10 cellular contexts compared by ENCODE assay signal in the genomic region with DNA sequence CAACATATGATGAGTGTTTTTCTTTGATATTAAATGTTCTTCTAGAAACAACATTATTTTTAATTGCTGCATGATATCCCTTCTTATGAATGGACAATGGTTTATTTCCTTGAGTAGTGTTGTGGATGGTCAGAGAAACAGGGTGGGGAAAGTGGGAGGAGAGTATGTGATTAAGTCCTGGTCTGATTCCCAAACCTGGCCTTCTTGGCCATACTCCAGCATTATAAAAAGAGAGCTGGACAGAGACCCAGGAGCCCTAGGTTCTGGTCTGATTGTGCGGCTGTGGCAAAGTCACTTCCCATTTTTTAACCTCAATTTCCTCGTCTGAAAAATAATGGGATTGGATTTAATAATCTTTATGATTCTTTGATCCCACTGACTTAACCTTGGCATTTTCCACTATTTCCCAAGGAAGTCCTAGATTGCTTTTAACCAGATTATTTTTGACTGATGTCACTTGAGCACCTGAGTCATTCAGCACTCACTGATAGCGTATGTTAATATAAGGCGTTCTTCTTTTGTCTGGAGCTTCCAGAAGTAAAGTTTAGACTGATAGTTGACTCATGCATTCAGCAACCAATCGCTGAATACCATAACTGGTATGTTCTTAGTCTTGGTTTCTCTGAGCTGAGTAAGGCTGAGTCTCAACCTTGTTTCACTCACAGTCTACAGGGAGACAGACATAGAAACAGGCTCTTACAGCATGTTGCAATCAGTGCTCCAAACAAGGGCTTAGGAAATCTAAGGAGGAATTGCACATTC. TPM values are rescaled to one million over a fixed set of nuclear protein-coding genes. Genes with fewer than 3 reads are reported as not detected.
A peak's percentile ranks its signal among the peaks of the same experiment; 100 is the strongest.
DNase-seq lines count a peak whose midpoint lies in the region; ATAC-seq and TF ChIP-seq lines count a peak whose summit lies in the region.
"Had no signal": no experiment of that assay in that cellular context is flagged by ENCODE, and none has a peak within 500 bp of the region (broad histone marks: within the 10 kb centered on the region; RNA-seq: fewer than 3 reads in every experiment).

No MANE protein-coding gene starts in this region.

- H3K4me3 Mint-ChIP-seq in HFFc6 (peak overlapping the region; percentile 55), CD14-positive monocyte (no peak overlapping the region)

- 63% methylated on average over 5 of the region's 5 CpGs for WGBS in right cardiac atrium
- WGBS in suprapubic skin = 38% methylated on average over 5 of the region's 5 CpGs

- H3K9me3 ChIP-seq in right cardiac atrium (ENCODE audit: control insufficient read depth, low read length) (peaks cover 4% of the 10 kb centered on the region), suprapubic skin (no peaks in the 10 kb centered on the region)

- H3K36me3 Mint-ChIP-seq in HFFc6 (ENCODE audit: low read depth) (peaks cover 44% of the 10 kb centered on the region), CD14-positive monocyte (no peaks in the 10 kb centered on the region)

- H3K27ac Mint-ChIP-seq in HFFc6 (peak overlapping the region; percentile 91), CD14-positive monocyte (no peak overlapping the region)

- intact Hi-C loops in right cardiac atrium (cut with DNase I) (no loop called here), CD14-positive monocyte (cut with micrococcal nuclease) (no loop called here)

- no peaks in the 10 kb centered on the region for H3K27me3 ChIP-seq in right cardiac atrium (ENCODE audit: control insufficient read depth, insufficient read depth)
- H3K27me3 ChIP-seq in suprapubic skin = no peaks in the 10 kb centered on the region

- H3K27me3 Mint-ChIP-seq in HFFc6 (ENCODE audit: insufficient read depth) = no peaks in the 10 kb centered on the region
- H3K27me3 Mint-ChIP-seq in CD14-positive monocyte (ENCODE audit: low read depth in 3 of 3) = peaks cover 10 to 34% (median 18%) of the 10 kb centered on the region in 3 donors

- ATAC-seq in right cardiac atrium (peak; percentile 84 to 97), HG03521 (IDR thresholded peaks at IDR 0.05; ENCODE audit: unreplicated experiment) (no peak)

- no peak for TF ChIP-seq POLR2A in suprapubic skin (IDR thresholded peaks at IDR 0.05)

- TF ChIP-seq CTCF in HFFc6 (IDR thresholded peaks at IDR 0.05) (no peak), suprapubic skin (IDR thresholded peaks at IDR 0.05) (no peak), CD14-positive monocyte (IDR thresholded peaks at IDR 0.05) (no peak)

- H3K27ac ChIP-seq in right cardiac atrium (ENCODE audit: low read length) (no peak overlapping the region), suprapubic skin (peak overlapping the region; percentile 2)
- H3K27ac ChIP-seq: VCaP had no signal

- H3K9me3 Mint-ChIP-seq in HFFc6 (no peaks in the 10 kb centered on the region), CD14-positive monocyte (peaks cover 0 to under 1% (median 0%) of the 10 kb centered on the region in 7 donors)

- H3K36me3 ChIP-seq in suprapubic skin = peaks cover 11% of the 10 kb centered on the region

- no peak for TF ChIP-seq EP300 in suprapubic skin (IDR thresholded peaks at IDR 0.05)

- H3K4me1 Mint-ChIP-seq in HFFc6 (ENCODE audit: low read depth) (peaks cover 76% of the 10 kb centered on the region), CD14-positive monocyte (no peaks in the 10 kb centered on the region)

- DNase-seq in HFFc6 = peak; percentile 99
- peak; percentile 90 for DNase-seq in amniotic stem cell (lab: John Stamatoyannopoulos, UW)
- no peak for DNase-seq in right cardiac atrium
- no peak for DNase-seq in suprapubic skin (ENCODE audit: low spot score in 2 of 2)
- DNase-seq in CD14-positive monocyte (ENCODE audit: low spot score) = no peak
- DNase-seq in SIG-M5 (lab: John Stamatoyannopoulos, UW) = no peak
- DNase-seq: central memory CD4-positive, alpha-beta T cell; NCI-H2227 treated with DMSO at 0.1 percent for 48 hours had no signal

- no peaks in the 10 kb centered on the region for H3K4me1 ChIP-seq in right cardiac atrium (ENCODE audit: control insufficient read depth, insufficient read depth, low read length)
- peaks cover 22% of the 10 kb centered on the region for H3K4me1 ChIP-seq in suprapubic skin

- H3K4me3 ChIP-seq in right cardiac atrium (ENCODE audit: low read length) (no peak overlapping the region), suprapubic skin (no peak overlapping the region)

RNA-seq across cellular contexts. Expression of a gene that starts 26.2 kb away (rescaled TPM):
- total RNA-seq in HFFc6 (2021; fragmentation: NEBNext Ultra II Directional; extraction: Animal tissue kit (Norgen Biotek cat#: 25700)) = 10 to 100 TPM; 28.1 to 36.6 (median 31.3) TPM
- 10 to 100 TPM; 17.3 to 47.6 (median 21.7) TPM for total RNA-seq in right cardiac atrium
- 9.8 TPM for polyA plus RNA-seq in right cardiac atrium
- total RNA-seq in suprapubic skin = 10 to 100 TPM; 20.0 to 44.3 (median 22.0) TPM
- not detected for polyA plus RNA-seq in CD14-positive monocyte

Comparison
In these comparisons a context has a peak if more than half of its experiments do, and no peak if none do; other contexts are left out.
1. DNase-seq: peak in HFFc6 (single experiment) and amniotic stem cell (single experiment); none in right cardiac atrium (0 of 3), suprapubic skin (0 of 2), CD14-positive monocyte (single experiment) and SIG-M5 (single experiment).